1 cellular context compared by ENCODE assay signal in genomic region chr9:110351009-110351467, GRCh38.
TF ChIP-seq lines count a peak whose summit lies in the region.

No MANE protein-coding gene starts in this region.

TF ChIP-seq in HEK293, 187 proteins besides CTCF, POLR2A, EP300 and RAD21 (continued from another document and continues in another):
- TF ChIP-seq, protein P1, sequence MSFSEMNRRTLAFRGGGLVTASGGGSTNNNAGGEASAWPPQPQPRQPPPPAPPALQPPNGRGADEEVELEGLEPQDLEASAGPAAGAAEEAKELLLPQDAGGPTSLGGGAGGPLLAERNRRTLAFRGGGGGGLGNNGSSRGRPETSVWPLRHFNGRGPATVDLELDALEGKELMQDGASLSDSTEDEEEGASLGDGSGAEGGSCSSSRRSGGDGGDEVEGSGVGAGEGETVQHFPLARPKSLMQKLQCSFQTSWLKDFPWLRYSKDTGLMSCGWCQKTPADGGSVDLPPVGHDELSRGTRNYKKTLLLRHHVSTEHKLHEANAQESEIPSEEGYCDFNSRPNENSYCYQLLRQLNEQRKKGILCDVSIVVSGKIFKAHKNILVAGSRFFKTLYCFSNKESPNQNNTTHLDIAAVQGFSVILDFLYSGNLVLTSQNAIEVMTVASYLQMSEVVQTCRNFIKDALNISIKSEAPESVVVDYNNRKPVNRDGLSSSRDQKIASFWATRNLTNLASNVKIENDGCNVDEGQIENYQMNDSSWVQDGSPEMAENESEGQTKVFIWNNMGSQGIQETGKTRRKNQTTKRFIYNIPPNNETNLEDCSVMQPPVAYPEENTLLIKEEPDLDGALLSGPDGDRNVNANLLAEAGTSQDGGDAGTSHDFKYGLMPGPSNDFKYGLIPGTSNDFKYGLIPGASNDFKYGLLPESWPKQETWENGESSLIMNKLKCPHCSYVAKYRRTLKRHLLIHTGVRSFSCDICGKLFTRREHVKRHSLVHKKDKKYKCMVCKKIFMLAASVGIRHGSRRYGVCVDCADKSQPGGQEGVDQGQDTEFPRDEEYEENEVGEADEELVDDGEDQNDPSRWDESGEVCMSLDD (tag by site-specific recombination; IDR thresholded peaks at IDR 0.05): no peak
- TF ChIP-seq ZNF280D (tag by site-specific recombination; IDR thresholded peaks at IDR 0.05) (no peak), ZNF132 (tag by site-specific recombination; IDR thresholded peaks at IDR 0.05; ENCODE audit: borderline replicate concordance) (no peak), ZNF2 (tag by site-specific recombination; IDR thresholded peaks at IDR 0.05) (no peak), ZNF202 (tag by site-specific recombination; IDR thresholded peaks at IDR 0.05; ENCODE audit: borderline replicate concordance) (no peak), ZNF621 (tag by site-specific recombination; IDR thresholded peaks at IDR 0.05) (no peak), ZNF677 (tag by site-specific recombination; IDR thresholded peaks at IDR 0.05) (no peak), ZNF843 (tag by site-specific recombination; IDR thresholded peaks at IDR 0.05) (no peak), PBX3 (CRISPR knock-in tag; IDR thresholded peaks at IDR 0.05) (no peak), ZNF830 (tag by site-specific recombination; IDR thresholded peaks at IDR 0.05; ENCODE audit: low read depth) (no peak), ZSCAN30 (tag by site-specific recombination; IDR thresholded peaks at IDR 0.05) (no peak), ZNF416 (tag by site-specific recombination; IDR thresholded peaks at IDR 0.05) (no peak), ZNF792 (tag by site-specific recombination; IDR thresholded peaks at IDR 0.05) (no peak), ZNF112 (tag by site-specific recombination; IDR thresholded peaks at IDR 0.05) (no peak), ZNF426 (tag by site-specific recombination; IDR thresholded peaks at IDR 0.05) (no peak), PRDM4 (tag by site-specific recombination; IDR thresholded peaks at IDR 0.05) (no peak), HOXA7 (CRISPR knock-in tag; IDR thresholded peaks at IDR 0.05; ENCODE audit: borderline replicate concordance) (no peak), ZBTB44 (tag by site-specific recombination; IDR thresholded peaks at IDR 0.05) (no peak), ZNF670 (tag by site-specific recombination; IDR thresholded peaks at IDR 0.05; ENCODE audit: low read depth) (no peak), ZNF175 (tag by site-specific recombination; IDR thresholded peaks at IDR 0.05) (no peak), ZNF394 (tag by site-specific recombination; IDR thresholded peaks at IDR 0.05; ENCODE audit: borderline replicate concordance) (no peak), ZEB2 (tag by site-specific recombination; IDR thresholded peaks at IDR 0.05) (0 out of 2 replicates have a peak, but pooled peaks have one; percentile 26), BCL11A (tag by site-specific recombination; IDR thresholded peaks at IDR 0.05; ENCODE audit: low read depth) (no peak), ZNF473 (tag by site-specific recombination; IDR thresholded peaks at IDR 0.05) (no peak), ZFP3 (tag by site-specific recombination; IDR thresholded peaks at IDR 0.05; ENCODE audit: low read depth) (no peak), ZNF747 (tag by site-specific recombination; IDR thresholded peaks at IDR 0.05) (no peak), ZNF366 (tag by site-specific recombination; conservative IDR thresholded peaks at IDR 0.05) (no peak), ZNF184 (tag by site-specific recombination; IDR thresholded peaks at IDR 0.05) (no peak), ZNF768 (tag by site-specific recombination; IDR thresholded peaks at IDR 0.05) (no peak), SALL2 (tag by site-specific recombination; IDR thresholded peaks at IDR 0.05; ENCODE audit: borderline replicate concordance) (no peak), ZBTB6 (tag by site-specific recombination; IDR thresholded peaks at IDR 0.05) (no peak), SP7 (tag by site-specific recombination; IDR thresholded peaks at IDR 0.05) (no peak), KLF8 (tag by site-specific recombination; IDR thresholded peaks at IDR 0.05) (no peak), ZNF660 (tag by site-specific recombination; IDR thresholded peaks at IDR 0.05) (peak; percentile 42; the same call in 1 of the 2 replicates), ZNF777 (tag by site-specific recombination; IDR thresholded peaks at IDR 0.05; ENCODE audit: borderline replicate concordance) (no peak), WT1 (tag by site-specific recombination; IDR thresholded peaks at IDR 0.05) (no peak), ZNF223 (tag by site-specific recombination; IDR thresholded peaks at IDR 0.05) (no peak), SETDB1 (IDR thresholded peaks at IDR 0.05; ENCODE audit: insufficient read length, low read length) (no peak), ZNF266 (tag by site-specific recombination; IDR thresholded peaks at IDR 0.05; ENCODE audit: low read depth) (no peak), KLF1 (tag by site-specific recombination; IDR thresholded peaks at IDR 0.05) (0 out of 2 replicates have a peak, but pooled peaks have one; percentile 37), ZNF37A (tag by site-specific recombination; IDR thresholded peaks at IDR 0.05) (no peak), ZNF169 (tag by site-specific recombination; IDR thresholded peaks at IDR 0.05) (no peak), PRDM1 (tag by site-specific recombination; IDR thresholded peaks at IDR 0.05) (0 out of 2 replicates have a peak, but pooled peaks have one; percentile 26)
- TF ChIP-seq, protein P2, sequence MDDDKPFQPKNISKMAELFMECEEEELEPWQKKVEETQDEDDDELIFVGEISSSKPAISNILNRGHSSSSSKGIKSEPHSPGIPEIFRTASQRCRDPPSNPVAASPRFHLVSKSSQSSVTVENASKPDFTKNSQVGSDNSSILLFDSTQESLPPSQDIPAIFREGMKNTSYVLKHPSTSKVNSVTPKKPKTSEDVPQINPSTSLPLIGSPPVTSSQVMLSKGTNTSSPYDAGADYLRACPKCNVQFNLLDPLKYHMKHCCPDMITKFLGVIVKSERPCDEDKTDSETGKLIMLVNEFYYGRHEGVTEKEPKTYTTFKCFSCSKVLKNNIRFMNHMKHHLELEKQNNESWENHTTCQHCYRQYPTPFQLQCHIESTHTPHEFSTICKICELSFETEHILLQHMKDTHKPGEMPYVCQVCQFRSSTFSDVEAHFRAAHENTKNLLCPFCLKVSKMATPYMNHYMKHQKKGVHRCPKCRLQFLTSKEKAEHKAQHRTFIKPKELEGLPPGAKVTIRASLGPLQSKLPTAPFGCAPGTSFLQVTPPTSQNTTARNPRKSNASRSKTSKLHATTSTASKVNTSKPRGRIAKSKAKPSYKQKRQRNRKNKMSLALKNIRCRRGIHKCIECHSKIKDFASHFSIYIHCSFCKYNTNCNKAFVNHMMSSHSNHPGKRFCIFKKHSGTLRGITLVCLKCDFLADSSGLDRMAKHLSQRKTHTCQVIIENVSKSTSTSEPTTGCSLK (tag by site-specific recombination; IDR thresholded peaks at IDR 0.05): no peak
- TF ChIP-seq, protein P3, sequence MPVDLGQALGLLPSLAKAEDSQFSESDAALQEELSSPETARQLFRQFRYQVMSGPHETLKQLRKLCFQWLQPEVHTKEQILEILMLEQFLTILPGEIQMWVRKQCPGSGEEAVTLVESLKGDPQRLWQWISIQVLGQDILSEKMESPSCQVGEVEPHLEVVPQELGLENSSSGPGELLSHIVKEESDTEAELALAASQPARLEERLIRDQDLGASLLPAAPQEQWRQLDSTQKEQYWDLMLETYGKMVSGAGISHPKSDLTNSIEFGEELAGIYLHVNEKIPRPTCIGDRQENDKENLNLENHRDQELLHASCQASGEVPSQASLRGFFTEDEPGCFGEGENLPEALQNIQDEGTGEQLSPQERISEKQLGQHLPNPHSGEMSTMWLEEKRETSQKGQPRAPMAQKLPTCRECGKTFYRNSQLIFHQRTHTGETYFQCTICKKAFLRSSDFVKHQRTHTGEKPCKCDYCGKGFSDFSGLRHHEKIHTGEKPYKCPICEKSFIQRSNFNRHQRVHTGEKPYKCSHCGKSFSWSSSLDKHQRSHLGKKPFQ (tag by site-specific recombination; IDR thresholded peaks at IDR 0.05): no peak
- TF ChIP-seq, protein P4, sequence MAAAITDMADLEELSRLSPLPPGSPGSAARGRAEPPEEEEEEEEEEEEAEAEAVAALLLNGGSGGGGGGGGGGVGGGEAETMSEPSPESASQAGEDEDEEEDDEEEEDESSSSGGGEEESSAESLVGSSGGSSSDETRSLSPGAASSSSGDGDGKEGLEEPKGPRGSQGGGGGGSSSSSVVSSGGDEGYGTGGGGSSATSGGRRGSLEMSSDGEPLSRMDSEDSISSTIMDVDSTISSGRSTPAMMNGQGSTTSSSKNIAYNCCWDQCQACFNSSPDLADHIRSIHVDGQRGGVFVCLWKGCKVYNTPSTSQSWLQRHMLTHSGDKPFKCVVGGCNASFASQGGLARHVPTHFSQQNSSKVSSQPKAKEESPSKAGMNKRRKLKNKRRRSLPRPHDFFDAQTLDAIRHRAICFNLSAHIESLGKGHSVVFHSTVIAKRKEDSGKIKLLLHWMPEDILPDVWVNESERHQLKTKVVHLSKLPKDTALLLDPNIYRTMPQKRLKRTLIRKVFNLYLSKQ (tag by site-specific recombination; IDR thresholded peaks at IDR 0.05; ENCODE audit: borderline replicate concordance): no peak
